Comparison of ENCODE assay signal across 8 cellular contexts in genomic region chr20:23235173-23236027, GRCh38.
DNase-seq lines count a peak whose midpoint lies in the region; ATAC-seq and TF ChIP-seq lines count a peak whose summit lies in the region.

No MANE protein-coding gene starts in this region.

- no peaks in the 10 kb centered on the region for H3K4me1 ChIP-seq in vagina

- H3K27ac Mint-ChIP-seq in endothelial cell (ENCODE audit: unreplicated experiment) = no peak overlapping the region
- H3K27ac Mint-ChIP-seq in mesothelial cell of epicardium = no peak overlapping the region

- no peak overlapping the region for H3K27ac ChIP-seq in vagina

- H3K9me3 Mint-ChIP-seq in endothelial cell (ENCODE audit: unreplicated experiment) (no peaks in the 10 kb centered on the region), mesothelial cell of epicardium (peaks cover 19% of the 10 kb centered on the region)

- ATAC-seq in SK-N-SH treated with all-trans-retinoic acid at 6 μM for 48 hours = peak; percentile 90

- H3K4me1 Mint-ChIP-seq in endothelial cell (ENCODE audit: unreplicated experiment) (peaks cover 9% of the 10 kb centered on the region), mesothelial cell of epicardium (no peaks in the 10 kb centered on the region)

- H3K9me3 ChIP-seq in vagina = no peaks in the 10 kb centered on the region

- no peak for TF ChIP-seq POLR2A in vagina (IDR thresholded peaks at IDR 0.05)

- DNase-seq in 8988T = peak; percentile 43
- peak; percentile 59 for DNase-seq in GM03348 (ENCODE audit: low spot score)
- DNase-seq in Jurkat, Clone E6-1 (ENCODE audit: low read depth, low spot score) = peak; percentile 14
- DNase-seq in endothelial cell (ENCODE audit: low spot score) = peak; percentile 73
- DNase-seq in mesothelial cell of epicardium (ENCODE audit: low spot score in 2 of 2, unreplicated experiment in 2 of 2) = peak in 1 of 2 experiments; percentile 58
- peak in 1 of 2 donors; percentile 70 for DNase-seq in vagina (ENCODE audit: extremely low spot score in 2 of 2)
- no peak for DNase-seq in NCI-H187 treated with DMSO at 0.1 percent for 48 hours (lab: John Stamatoyannopoulos, UW)

- peaks cover 2% of the 10 kb centered on the region for H3K27me3 Mint-ChIP-seq in endothelial cell (ENCODE audit: unreplicated experiment)
- peaks cover 37% of the 10 kb centered on the region for H3K27me3 Mint-ChIP-seq in mesothelial cell of epicardium (ENCODE audit: low read depth)

- H3K27me3 ChIP-seq in vagina = no peaks in the 10 kb centered on the region

- no peak overlapping the region for H3K4me3 ChIP-seq in Jurkat, Clone E6-1 (ENCODE audit: low read length)
- no peak overlapping the region for H3K4me3 ChIP-seq in vagina

- H3K4me3 Mint-ChIP-seq in endothelial cell (ENCODE audit: unreplicated experiment) (no peak overlapping the region), mesothelial cell of epicardium (no peak overlapping the region)

- H3K36me3 Mint-ChIP-seq in endothelial cell (ENCODE audit: low read depth, unreplicated experiment) (no peaks in the 10 kb centered on the region), mesothelial cell of epicardium (no peaks in the 10 kb centered on the region)

- intact Hi-C loops in vagina (cut with DNase I) = no loop called here

- no peaks in the 10 kb centered on the region for H3K36me3 ChIP-seq in vagina

- TF ChIP-seq CTCF in endothelial cell (IDR thresholded peaks at IDR 0.05; ENCODE audit: unreplicated experiment) = peak; percentile 90
- TF ChIP-seq CTCF in mesothelial cell of epicardium (IDR thresholded peaks at IDR 0.05; ENCODE audit: unreplicated experiment) = peak; percentile 84
- TF ChIP-seq CTCF in vagina (IDR thresholded peaks at IDR 0.05) = peak; percentile 23 to 62 (median 31)

TF ChIP-seq in SK-N-SH treated with all-trans-retinoic acid at 6 μM for 48 hours, 23 proteins besides CTCF, POLR2A, EP300 and RAD21:
- TF ChIP-seq CREB5 (CRISPR knock-in tag; IDR thresholded peaks at IDR 0.05; ENCODE audit: low read depth) (no peak), ZNF8 (CRISPR knock-in tag; IDR thresholded peaks at IDR 0.05) (no peak), ISL1 (CRISPR knock-in tag; IDR thresholded peaks at IDR 0.05) (no peak), CSDC2 (CRISPR knock-in tag; IDR thresholded peaks at IDR 0.05) (no peak), BACH2 (CRISPR knock-in tag; IDR thresholded peaks at IDR 0.05; ENCODE audit: borderline replicate concordance) (no peak), POU6F1 (CRISPR knock-in tag; IDR thresholded peaks at IDR 0.05; ENCODE audit: borderline replicate concordance, low read depth) (no peak), PPARA (CRISPR knock-in tag; IDR thresholded peaks at IDR 0.05; ENCODE audit: borderline replicate concordance) (no peak), ZNF565 (CRISPR knock-in tag; conservative IDR thresholded peaks at IDR 0.05; ENCODE audit: low read depth) (no peak), ZC3H10 (CRISPR knock-in tag; IDR thresholded peaks at IDR 0.05) (no peak)

Comparison
In these comparisons a context has a peak if more than half of its experiments do, and no peak if none do; other contexts are left out.
1. CTCF ChIP-seq: peak in every context shown above with its lines; median percentile 90 in endothelial cell; 84 in mesothelial cell of epicardium; 31 in vagina.